15 cellular contexts compared by ENCODE assay signal in the genomic region with DNA sequence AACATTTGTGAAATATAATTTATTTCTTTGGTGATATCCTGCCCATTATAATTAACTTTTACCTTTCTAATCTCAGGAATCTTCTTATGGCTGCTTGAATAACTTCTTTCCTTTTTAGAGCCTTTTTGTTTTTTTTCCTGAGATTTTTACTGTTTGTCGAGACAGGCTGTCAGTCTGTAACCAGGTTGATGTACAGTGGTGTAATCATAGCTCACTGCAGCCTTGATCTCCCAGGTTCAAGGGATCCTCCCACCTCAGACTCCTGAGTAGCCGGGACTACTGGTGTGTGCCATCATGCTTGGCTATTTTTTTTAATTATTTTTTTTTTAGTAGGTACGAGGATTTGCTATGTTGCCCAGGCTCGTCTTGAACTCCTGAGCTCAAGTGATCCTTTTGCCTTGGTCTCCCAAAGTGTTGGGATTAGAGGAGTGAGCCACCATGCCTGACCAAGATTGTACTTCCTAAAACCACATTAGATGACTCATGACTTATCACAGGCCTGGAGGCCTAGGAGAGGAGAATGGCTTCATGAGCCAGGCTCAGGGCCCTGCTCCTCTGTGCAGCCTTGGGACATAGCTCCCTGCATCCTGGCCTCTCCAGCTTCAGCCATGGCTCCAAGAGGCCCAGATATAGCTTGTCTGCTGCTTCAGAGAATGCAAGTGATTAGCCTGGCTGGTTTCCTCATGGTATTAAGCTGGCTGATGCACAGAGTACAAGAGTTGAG. TPM values are rescaled to one million over a fixed set of nuclear protein-coding genes. Genes with fewer than 3 reads are reported as not detected.
A peak's percentile ranks its signal among the peaks of the same experiment; 100 is the strongest.
DNase-seq lines count a peak whose midpoint lies in the region; FAIRE-seq and TF ChIP-seq lines count a peak whose summit lies in the region.
"Had no signal": no experiment of that assay in that cellular context is flagged by ENCODE, and none has a peak within 500 bp of the region (broad histone marks: within the 10 kb centered on the region; RNA-seq: fewer than 3 reads in every experiment).

No MANE protein-coding gene starts in this region.

- H2AFZ ChIP-seq in SK-N-SH (ENCODE audit: low read depth): no peak overlapping the region

- no peak overlapping the region for H3K27ac ChIP-seq in SK-N-SH (ENCODE audit: low read depth in 2 of 2, low read length in 1 of 2)
- H3K27ac ChIP-seq: heart left ventricle, psoas muscle, stomach had no signal

- no peaks in the 10 kb centered on the region for H3K27me3 ChIP-seq in SK-N-SH (ENCODE audit: insufficient read depth)
- H3K27me3 ChIP-seq: heart left ventricle, stomach had no signal

- no peaks in the 10 kb centered on the region for H3K79me2 ChIP-seq in SK-N-SH (ENCODE audit: insufficient read depth)

- H3K36me3 ChIP-seq in SK-N-SH (replicated peaks in 1 of 2; ENCODE audit: control insufficient read depth in 1 of 2, insufficient read depth in 2 of 2, low read length in 1 of 2): no peaks in the 10 kb centered on the region
- H3K36me3 ChIP-seq: heart left ventricle, stomach had no signal

- TF ChIP-seq CTCF in SK-N-SH (IDR thresholded peaks at IDR 0.05) (no peak), fibroblast of villous mesenchyme (IDR thresholded peaks at IDR 0.05; ENCODE audit: insufficient read depth, low read depth, low read length) (no peak)

- TF ChIP-seq EP300 in SK-N-SH (IDR thresholded peaks at IDR 0.05; ENCODE audit: borderline replicate concordance in 1 of 2, low read depth in 1 of 2, low read length in 1 of 2): no peak

- H3K9ac ChIP-seq in SK-N-SH: no peak overlapping the region

- H3F3A ChIP-seq in SK-N-SH (replicated peaks; ENCODE audit: insufficient read depth): peaks cover 3% of the 10 kb centered on the region

- CTCF ChIA-PET in SK-N-SH (lab: Yijun Ruan, JAX): no interaction called here

- H3K4me3 ChIP-seq in SK-N-SH (ENCODE audit: low read depth in 2 of 2, low read length in 1 of 2): no peak overlapping the region
- H3K4me3 ChIP-seq in fibroblast of villous mesenchyme (ENCODE audit: low read depth, low read length): no peak overlapping the region
- H3K4me3 ChIP-seq: heart left ventricle, psoas muscle, stomach had no signal

- H3K9me2 ChIP-seq in SK-N-SH: no peaks in the 10 kb centered on the region

- no peaks in the 10 kb centered on the region for H3K9me3 ChIP-seq in SK-N-SH
- H3K9me3 ChIP-seq: heart left ventricle, psoas muscle, stomach had no signal

- WGBS in SK-N-SH (ENCODE audit: low lambda C conversion rate): 84% methylated on average over 4 of the region's 4 CpGs

- POLR2A ChIA-PET in SK-N-SH (lab: Yijun Ruan, JAX): interaction anchor here (0.6 kb wide), 1 partner anchor 49 kb away, joined by 3 read pairs; a partner anchor contains a TSS

- H4K20me1 ChIP-seq in SK-N-SH (ENCODE audit: insufficient read depth): no peaks in the 10 kb centered on the region

- no peak for TF ChIP-seq POLR2A in erythroblast (IDR thresholded peaks at IDR 0.05; ENCODE audit: low read length)

- no peak overlapping the region for H3K4me2 ChIP-seq in SK-N-SH

- DNase-seq in NCI-H82 (lab: John Stamatoyannopoulos, UW) (peak; percentile 20), NCI-H82 treated with DMSO at 0.1 percent for 48 hours (lab: John Stamatoyannopoulos, UW; ENCODE audit: unreplicated experiment) (no peak), SK-N-SH (no peak), fibroblast of villous mesenchyme (ENCODE audit: low read depth) (peak; percentile 28), urothelium cell line (ENCODE audit: low spot score) (peak; percentile 17), nucleus accumbens (lab: John Stamatoyannopoulos, UW) (no peak), erythroblast (lab: John Stamatoyannopoulos, UW) (no peak)
- no peak for DNase-seq in activated naive CD4-positive, alpha-beta T cell treated with Interleukin-2 at 50 U/mL for 16 hours
- DNase-seq: 8988T; activated CD4-positive, alpha-beta T cell treated with anti-CD3 and anti-CD28 coated beads for 48 hours; heart left ventricle; NCI-H510A treated with DMSO at 0.1 percent for 48 hours; psoas muscle; stimulated activated CD4-positive, alpha-beta T cell treated with anti-CD3 and anti-CD28 coated beads, Interleukin-4, amount 100 ng/mL, for 4 hours; stomach had no signal

- no peak for FAIRE-seq in urothelium cell line (lab: Jason Lieb, UNC)

- no peak for TF ChIP-seq RAD21 in SK-N-SH (IDR thresholded peaks at IDR 0.05; ENCODE audit: low read length)

- peaks cover 7% of the 10 kb centered on the region in 2 experiments; a peak in 3 of 4 replicates for H3K4me1 ChIP-seq in SK-N-SH (ENCODE audit: control insufficient read depth in 1 of 2, insufficient read depth in 2 of 2, low read depth in 1 of 2, low read length in 1 of 2)
- H3K4me1 ChIP-seq: heart left ventricle, psoas muscle, stomach had no signal

TF ChIP-seq in SK-N-SH, 30 proteins besides CTCF, POLR2A, EP300 and RAD21:
- TF ChIP-seq ELF1 (IDR thresholded peaks at IDR 0.05): no peak
- peak; percentile 7; the same call in 1 of the 2 replicates for TF ChIP-seq FOSL2 (IDR thresholded peaks at IDR 0.05; ENCODE audit: borderline replicate concordance, low read depth)

RNA-seq across cellular contexts. Expression of a gene that starts 48.6 kb away (rescaled TPM):
- polyA plus RNA-seq in SK-N-SH (2012; rRNA removed): 3.9 and 4.2 TPM in 2 replicates
- 3.9 and 4.1 TPM in 2 replicates for polyA plus RNA-seq in SK-N-SH (2012; cell fraction: cytosol; rRNA removed)
- 2.1 and 5.5 TPM in 2 replicates for polyA plus RNA-seq in SK-N-SH (2012; cell fraction: nucleus; rRNA removed)
- 4.2 and 4.7 TPM in 2 replicates for total RNA-seq in fibroblast of villous mesenchyme

Comparison
In these comparisons a context has a peak if more than half of its experiments do, and no peak if none do; other contexts are left out.
1. DNase-seq: peak in NCI-H82 (single experiment), fibroblast of villous mesenchyme (single experiment) and urothelium cell line (single experiment); none in NCI-H82 treated with DMSO at 0.1 percent for 48 hours (single experiment), SK-N-SH (single experiment), activated naive CD4-positive, alpha-beta T cell treated with Interleukin-2 at 50 U/mL for 16 hours (single experiment), nucleus accumbens (0 of 56) and erythroblast (0 of 2).